2 cellular contexts compared by ENCODE assay signal in genomic region chr12:45407967-45408743, GRCh38.
TF ChIP-seq lines count a peak whose summit lies in the region.

No MANE protein-coding gene starts in this region.

TF ChIP-seq in liver, 16 proteins besides CTCF, POLR2A, EP300 and RAD21 (continued from another document):
- TF ChIP-seq, protein P1, sequence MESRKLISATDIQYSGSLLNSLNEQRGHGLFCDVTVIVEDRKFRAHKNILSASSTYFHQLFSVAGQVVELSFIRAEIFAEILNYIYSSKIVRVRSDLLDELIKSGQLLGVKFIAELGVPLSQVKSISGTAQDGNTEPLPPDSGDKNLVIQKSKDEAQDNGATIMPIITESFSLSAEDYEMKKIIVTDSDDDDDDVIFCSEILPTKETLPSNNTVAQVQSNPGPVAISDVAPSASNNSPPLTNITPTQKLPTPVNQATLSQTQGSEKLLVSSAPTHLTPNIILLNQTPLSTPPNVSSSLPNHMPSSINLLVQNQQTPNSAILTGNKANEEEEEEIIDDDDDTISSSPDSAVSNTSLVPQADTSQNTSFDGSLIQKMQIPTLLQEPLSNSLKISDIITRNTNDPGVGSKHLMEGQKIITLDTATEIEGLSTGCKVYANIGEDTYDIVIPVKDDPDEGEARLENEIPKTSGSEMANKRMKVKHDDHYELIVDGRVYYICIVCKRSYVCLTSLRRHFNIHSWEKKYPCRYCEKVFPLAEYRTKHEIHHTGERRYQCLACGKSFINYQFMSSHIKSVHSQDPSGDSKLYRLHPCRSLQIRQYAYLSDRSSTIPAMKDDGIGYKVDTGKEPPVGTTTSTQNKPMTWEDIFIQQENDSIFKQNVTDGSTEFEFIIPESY (IDR thresholded peaks at IDR 0.05): no peak
- no peak for TF ChIP-seq NR2F2 (IDR thresholded peaks at IDR 0.05)
- peak; percentile 37 to 55 for TF ChIP-seq HNF4A (conservative IDR thresholded peaks at IDR 0.05)
- TF ChIP-seq GABPA (IDR thresholded peaks at IDR 0.05 in 1 of 2, conservative IDR thresholded peaks at IDR 0.05 in 1 of 2): no peak
- no peak for TF ChIP-seq MAX (IDR thresholded peaks at IDR 0.05)
- TF ChIP-seq EGR1 (IDR thresholded peaks at IDR 0.05; ENCODE audit: low read depth in 2 of 2): no peak
- TF ChIP-seq FOXA1 (IDR thresholded peaks at IDR 0.05): no peak
- TF ChIP-seq TAF1 (conservative IDR thresholded peaks at IDR 0.05): no peak
- no peak for TF ChIP-seq HNF4G (IDR thresholded peaks at IDR 0.05)
- no peak for TF ChIP-seq REST (IDR thresholded peaks at IDR 0.05)
- no peak for TF ChIP-seq FOXA2 (IDR thresholded peaks at IDR 0.05)
- TF ChIP-seq JUND (IDR thresholded peaks at IDR 0.05): peak in 1 of 2 donors; percentile 6
- peak; percentile 20 to 24 for TF ChIP-seq RXRA (IDR thresholded peaks at IDR 0.05)

TF ChIP-seq in HepG2, 621 proteins besides CTCF, POLR2A, EP300 and RAD21 (continued from another document):
- TF ChIP-seq KDM6A (CRISPR knock-in tag; IDR thresholded peaks at IDR 0.05; ENCODE audit: low read depth): no peak
- no peak for TF ChIP-seq POLR2AphosphoS5 (IDR thresholded peaks at IDR 0.05; ENCODE audit: low read depth, low read length)
- TF ChIP-seq GATAD1 (CRISPR knock-in tag; IDR thresholded peaks at IDR 0.05): no peak
- TF ChIP-seq ZNF235 (CRISPR knock-in tag; IDR thresholded peaks at IDR 0.05; ENCODE audit: borderline replicate concordance): no peak
- no peak for TF ChIP-seq SRSF4 (IDR thresholded peaks at IDR 0.05; ENCODE audit: low read depth, low read length, poor library complexity, severe bottlenecking)
